8 cellular contexts compared by ENCODE assay signal in genomic region chr11:59053387-59053786, GRCh38. TPM values are rescaled to one million over a fixed set of nuclear protein-coding genes. Genes with fewer than 3 reads are reported as not detected.
DNase-seq lines count a peak whose midpoint lies in the region; ATAC-seq and TF ChIP-seq lines count a peak whose summit lies in the region.

No MANE protein-coding gene starts in this region.

- H3K9me3 ChIP-seq in DOHH2 (ENCODE audit: control insufficient read depth, insufficient read depth, low read length), result no peaks in the 10 kb centered on the region

- no peaks in the 10 kb centered on the region for H3K9me2 ChIP-seq in DOHH2 (replicated peaks; ENCODE audit: control insufficient read depth, low read length)

- H3K4me2 ChIP-seq in DOHH2 (ENCODE audit: low read length), result no peak overlapping the region

- H3K27me3 ChIP-seq in DOHH2 (ENCODE audit: control insufficient read depth, low read length), result no peaks in the 10 kb centered on the region

- H3K4me1 Mint-ChIP-seq in neural crest cell, result peaks cover 6% of the 10 kb centered on the region

- H3K4me3 ChIP-seq in DOHH2 (ENCODE audit: low read length), result no peak overlapping the region
- no peak overlapping the region for H3K4me3 ChIP-seq in epithelial cell of esophagus (ENCODE audit: low read length)

- H3F3A ChIP-seq in DOHH2 (ENCODE audit: control insufficient read depth, insufficient read depth), result 0 out of 2 replicates have a peak, but pooled peaks cover 6% of the 10 kb centered on the region

- H3K79me2 ChIP-seq in DOHH2 (ENCODE audit: control insufficient read depth, low read length), result peaks cover 3% of the 10 kb centered on the region; the same call in 1 of the 2 replicates

- no peak overlapping the region for H3K4me3 Mint-ChIP-seq in neural crest cell

- peak; percentile 84 for DNase-seq in NAMALWA (ENCODE audit: low spot score)
- DNase-seq in activated CD8-positive, alpha-beta memory T cell treated with anti-CD3 and anti-CD28 coated beads for 1 hour (ENCODE audit: extremely low read depth in 1 of 2, low read depth in 1 of 2), result peak; percentile 48 to 65
- peak; percentile 64 for DNase-seq in epithelial cell of esophagus (ENCODE audit: low read depth)
- peak; percentile 74 for DNase-seq in neural crest cell (ENCODE audit: low read depth, low spot score)
- DNase-seq in stimulated activated naive CD8-positive, alpha-beta T cell treated with anti-CD3 and anti-CD28 coated beads, Interleukin-15, Interleukin-2, amounts not matched to agents 100 U/mL and 50 U/mL, for 24 hours, result peak; percentile 83
- no peak for DNase-seq in NCI-H1694 treated with DMSO at 0.1 percent for 48 hours (lab: John Stamatoyannopoulos, UW)

- peak; percentile 76 for TF ChIP-seq CTCF in DOHH2 (IDR thresholded peaks at IDR 0.05; ENCODE audit: low read depth, low read length, poor library complexity, severe bottlenecking)
- peak; percentile 66 for TF ChIP-seq CTCF in epithelial cell of esophagus (IDR thresholded peaks at IDR 0.05; ENCODE audit: insufficient read depth, low read depth, low read length, missing control alignments)
- TF ChIP-seq CTCF in neural crest cell (conservative IDR thresholded peaks at IDR 0.05), result peak; percentile 73

- ATAC-seq in GM21381 (IDR thresholded peaks at IDR 0.05; ENCODE audit: unreplicated experiment), result peak; percentile 58
- peak; percentile 61 for ATAC-seq in stimulated activated naive CD8-positive, alpha-beta T cell treated with anti-CD3 and anti-CD28 coated beads, Interleukin-15, Interleukin-2, amounts not matched to agents 100 U/mL and 50 U/mL, for 24 hours

- no peaks in the 10 kb centered on the region for H4K20me1 ChIP-seq in DOHH2 (ENCODE audit: control insufficient read depth, insufficient read depth, low read depth, low read length)

- peaks cover 16% of the 10 kb centered on the region for H3K36me3 ChIP-seq in DOHH2 (ENCODE audit: control insufficient read depth, low read length)

- H3K36me3 Mint-ChIP-seq in neural crest cell (ENCODE audit: low read depth), result no peaks in the 10 kb centered on the region

- peaks cover 28% of the 10 kb centered on the region for H3K27me3 Mint-ChIP-seq in neural crest cell (ENCODE audit: low read depth)

- H3K27ac Mint-ChIP-seq in neural crest cell (ENCODE audit: unreplicated experiment), result no peak overlapping the region

- H3K27ac ChIP-seq in DOHH2 (ENCODE audit: low read depth, low read length), result peak overlapping the region; percentile 23

- no peaks in the 10 kb centered on the region for H3K9me3 Mint-ChIP-seq in neural crest cell

- H3K4me1 ChIP-seq in DOHH2 (ENCODE audit: control insufficient read depth, low read length), result peaks cover 73% of the 10 kb centered on the region

RNA-seq across cellular contexts. Expression of gene GLYATL1B, which starts 32.7 kb away (rescaled TPM):
- not detected in 2 replicates for total RNA-seq in neural crest cell

RNA-seq across cellular contexts. Expression of gene FAM111B, which starts 53.6 kb away (rescaled TPM):
- total RNA-seq in neural crest cell, result 35.1 and 35.4 TPM in 2 replicates
